In genomic region chr11:22244986-22245592, GRCh38 we compare ENCODE assay signal across 8 cellular contexts. TPM values are rescaled to one million over a fixed set of nuclear protein-coding genes. Genes with fewer than 3 reads are reported as not detected.
DNase-seq lines count a peak whose midpoint lies in the region; ATAC-seq and TF ChIP-seq lines count a peak whose summit lies in the region.

No MANE protein-coding gene starts in this region.

- no peaks in the 10 kb centered on the region for H3K9me3 Mint-ChIP-seq in activated T-cell treated with anti-CD3 and anti-CD28 coated beads, Interleukin-2, amount 50 U/mL, for 4 hours

- no peaks in the 10 kb centered on the region for H3K4me1 ChIP-seq in RWPE2 (ENCODE audit: insufficient read depth, poor library complexity, severe bottlenecking)
- H3K4me1 ChIP-seq in lower lobe of right lung = no peaks in the 10 kb centered on the region
- H3K4me1 ChIP-seq in transverse colon = no peaks in the 10 kb centered on the region

- H3K27me3 ChIP-seq in RWPE2 (ENCODE audit: insufficient read depth, poor library complexity, severe bottlenecking) (peaks cover 18% of the 10 kb centered on the region), lower lobe of right lung (ENCODE audit: low read depth) (no peaks in the 10 kb centered on the region), transverse colon (no peaks in the 10 kb centered on the region)

- H3K36me3 Mint-ChIP-seq in activated T-cell treated with anti-CD3 and anti-CD28 coated beads, Interleukin-2, amount 50 U/mL, for 4 hours (ENCODE audit: insufficient read depth) = no peaks in the 10 kb centered on the region

- peak; percentile 4 for DNase-seq in activated T-cell treated with anti-CD3 and anti-CD28 coated beads, Interleukin-2, amount 50 U/mL, for 4 hours
- DNase-seq in activated T-cell treated with anti-CD3 and anti-CD28 coated beads for 4 hours (no peak), HuH-7 (ENCODE audit: low spot score) (peak; percentile 4), RWPE2 (ENCODE audit: low spot score) (no peak), dermis microvascular lymphatic vessel endothelial cell (ENCODE audit: low read depth in 2 of 2) (peak; percentile 5 to 43), lower lobe of right lung (peak; percentile 44), transverse colon (peak; percentile 10)

- TF ChIP-seq POLR2A in transverse colon (IDR thresholded peaks at IDR 0.05) = no peak

- H3K27ac ChIP-seq in RWPE2 (ENCODE audit: poor library complexity, severe bottlenecking) (no peak overlapping the region), lower lobe of right lung (no peak overlapping the region), transverse colon (no peak overlapping the region)

- 0 to 5% methylated on average over 2 to 4 of the region's 4 CpGs for WGBS in transverse colon (ENCODE audit: low coverage in 1 of 2), 2 donors

- H3K9me3 ChIP-seq in RWPE2 (ENCODE audit: severe bottlenecking) = no peaks in the 10 kb centered on the region
- H3K9me3 ChIP-seq in lower lobe of right lung = no peaks in the 10 kb centered on the region
- no peaks in the 10 kb centered on the region for H3K9me3 ChIP-seq in transverse colon

- peaks cover 6% of the 10 kb centered on the region for H3K27me3 Mint-ChIP-seq in activated T-cell treated with anti-CD3 and anti-CD28 coated beads, Interleukin-2, amount 50 U/mL, for 4 hours (ENCODE audit: low read depth)

- H3K4me1 Mint-ChIP-seq in activated T-cell treated with anti-CD3 and anti-CD28 coated beads, Interleukin-2, amount 50 U/mL, for 4 hours (ENCODE audit: low read depth) = no peaks in the 10 kb centered on the region

- no peak for TF ChIP-seq EP300 in transverse colon (IDR thresholded peaks at IDR 0.05; ENCODE audit: low read depth)

- intact Hi-C loops in lower lobe of right lung (cut with DNase I) (loop anchor here (10.0 kb wide), 1 partner anchor 60 kb away; no protein-coding TSS in a partner anchor), transverse colon (cut with DNase I; ENCODE audit: low total_unique reads) (no loop called here)

- H3K4me3 Mint-ChIP-seq in activated T-cell treated with anti-CD3 and anti-CD28 coated beads, Interleukin-2, amount 50 U/mL, for 4 hours = no peak overlapping the region

- in situ Hi-C loops in transverse colon (cut with MboI; ENCODE audit: low pct_ligation_motif_present in 1 of 4, low pct_unique_long_range_greater_than_20kb in 1 of 4, low sequenced_read_pairs in 3 of 4) = loop anchor here in 1 of 4 donors (25.0 kb wide), 1 partner anchor 542 kb away; no protein-coding TSS in a partner anchor

- TF ChIP-seq CTCF in RWPE2 (IDR thresholded peaks at IDR 0.05; ENCODE audit: poor library complexity, severe bottlenecking) (peak; percentile 76), lower lobe of right lung (IDR thresholded peaks at IDR 0.05) (peak; percentile 63), transverse colon (IDR thresholded peaks at IDR 0.05) (peak in 4 of 5 experiments; percentile 32 to 60 (median 55))

- ATAC-seq in activated T-cell treated with anti-CD3 and anti-CD28 coated beads, Interleukin-2, amount 50 U/mL, for 4 hours = peak in 1 of 2 donors; percentile 55
- peak; percentile 93 for ATAC-seq in GM21786 (IDR thresholded peaks at IDR 0.05; ENCODE audit: unreplicated experiment)
- peak; percentile 80 for ATAC-seq in RWPE2 (ENCODE audit: low read depth)
- ATAC-seq in lower lobe of right lung = peak; percentile 78 to 85

- no peaks in the 10 kb centered on the region for H3K36me3 ChIP-seq in RWPE2 (ENCODE audit: low read depth)
- H3K36me3 ChIP-seq in lower lobe of right lung = no peaks in the 10 kb centered on the region
- no peaks in the 10 kb centered on the region for H3K36me3 ChIP-seq in transverse colon

- H3K4me3 ChIP-seq in RWPE2 (ENCODE audit: severe bottlenecking) (no peak overlapping the region), lower lobe of right lung (no peak overlapping the region), transverse colon (no peak overlapping the region)

RNA-seq across cellular contexts. Expression of gene ANO5, which starts 52.2 kb away (rescaled TPM):
- total RNA-seq in activated T-cell treated with anti-CD3 and anti-CD28 coated beads, Interleukin-2, amount 50 U/mL, for 4 hours = under 1 TPM in 1 of 3 donors, not detected in 2; 0.03 TPM
- total RNA-seq in dermis microvascular lymphatic vessel endothelial cell (under 0.01 and 0.25 TPM in 2 replicates), lower lobe of right lung (4.8 TPM), transverse colon (10 to 100 TPM in 1 of 4 donors, 1 to 10 TPM in 3; 2.0 to 15.2 (median 7.5) TPM)

Comparison
In these comparisons a context has a peak if more than half of its experiments do, and no peak if none do; other contexts are left out.
1. DNase-seq: peak in activated T-cell treated with anti-CD3 and anti-CD28 coated beads, Interleukin-2, amount 50 U/mL, for 4 hours (single experiment), HuH-7 (single experiment), dermis microvascular lymphatic vessel endothelial cell (2 of 2), lower lobe of right lung (single experiment) and transverse colon (single experiment); none in activated T-cell treated with anti-CD3 and anti-CD28 coated beads for 4 hours (single experiment) and RWPE2 (single experiment).
2. Peak in every context shown above with its lines, with median percentiles within 50 percentile points of each other: CTCF ChIP-seq.